8 cellular contexts compared by ENCODE assay signal in the genomic region with DNA sequence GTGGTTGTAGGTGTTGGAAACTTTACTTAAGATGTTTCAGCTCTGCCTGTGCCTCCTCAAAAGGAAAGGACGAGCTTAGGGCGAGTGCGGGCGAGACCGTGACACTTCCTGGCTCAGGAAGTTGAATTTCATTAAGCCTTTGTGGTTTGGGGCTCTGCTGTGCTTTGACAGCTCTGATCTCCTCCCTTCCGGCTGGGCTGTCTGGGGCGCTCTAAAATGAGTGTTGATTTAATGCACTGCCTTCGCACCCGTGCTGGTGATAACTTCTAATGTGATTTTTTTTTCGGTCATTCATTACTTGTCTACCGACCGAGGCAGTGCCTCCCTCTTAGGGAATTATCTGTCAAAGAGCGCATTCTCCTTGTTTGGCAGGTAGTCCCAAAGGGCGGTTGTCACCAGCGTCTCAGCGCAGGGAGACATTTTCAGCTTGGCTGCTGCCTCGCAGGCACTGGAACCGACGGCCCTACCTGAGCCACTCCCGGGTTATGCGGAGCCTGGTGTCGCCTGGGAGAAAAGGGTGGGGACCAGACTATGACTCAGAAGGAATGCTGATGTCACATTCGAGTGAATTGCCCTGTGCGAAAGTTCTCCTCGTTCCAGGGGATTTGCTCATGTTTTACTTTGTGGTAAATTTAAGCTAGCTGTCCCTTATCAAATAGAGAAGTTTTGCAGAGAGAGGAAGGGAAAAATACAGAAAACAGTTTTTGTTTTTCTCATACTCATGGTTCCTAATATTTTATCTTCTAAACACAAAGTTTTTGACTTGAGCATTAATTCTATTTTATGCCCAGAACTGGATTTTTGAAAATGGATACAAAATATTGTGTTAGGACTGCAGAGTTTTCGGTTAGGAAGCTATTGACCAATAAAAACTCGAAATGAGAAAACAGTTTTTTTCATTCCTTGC. TPM values are rescaled to one million over a fixed set of nuclear protein-coding genes. Genes with fewer than 3 reads are reported as not detected.
A peak's percentile ranks its signal among the peaks of the same experiment; 100 is the strongest.
DNase-seq lines count a peak whose midpoint lies in the region; ATAC-seq and TF ChIP-seq lines count a peak whose summit lies in the region.

No MANE protein-coding gene starts in this region.

- no peaks in the 10 kb centered on the region for H3K27me3 ChIP-seq in lower lobe of right lung (ENCODE audit: low read depth)

- H3K27ac Mint-ChIP-seq in activated CD4-positive, alpha-beta T cell treated with anti-CD3 and anti-CD28 coated beads for 36 hours: peak overlapping the region; percentile 98
- H3K27ac Mint-ChIP-seq in dendritic cell treated with granulocyte-macrophage colony-stimulating factor and Interleukin-4, amounts not matched to agents 40 ng/mL and 50 ng/mL, for 4 days: peak overlapping the region; percentile 99

- TF ChIP-seq CTCF in lower lobe of right lung (IDR thresholded peaks at IDR 0.05): no peak

- no peaks in the 10 kb centered on the region for H3K27me3 Mint-ChIP-seq in activated CD4-positive, alpha-beta T cell treated with anti-CD3 and anti-CD28 coated beads for 36 hours
- peaks cover 1% of the 10 kb centered on the region for H3K27me3 Mint-ChIP-seq in dendritic cell treated with granulocyte-macrophage colony-stimulating factor and Interleukin-4, amounts not matched to agents 40 ng/mL and 50 ng/mL, for 4 days

- H3K27ac ChIP-seq in lower lobe of right lung: peak overlapping the region; percentile 97

- CTCF ChIA-PET in activated CD4-positive, alpha-beta T cell treated with anti-CD3 and anti-CD28 coated beads for 36 hours (lab: Charles Lee): interaction anchor here (1.3 to 4.0 kb wide), 10 partner anchors 8 to 35 kb away, joined by 3 to 36 read pairs (median 9); no protein-coding TSS in a partner anchor

- ATAC-seq in HG02943 (IDR thresholded peaks at IDR 0.05; ENCODE audit: low read depth, unreplicated experiment) (peak; percentile 80), lower lobe of right lung (peak; percentile 94)
- peak; percentile 80 for ATAC-seq in activated CD4-positive, alpha-beta T cell treated with anti-CD3 and anti-CD28 coated beads for 36 hours

- H3K36me3 ChIP-seq in lower lobe of right lung: no peaks in the 10 kb centered on the region

- peak overlapping the region; percentile 97 for H3K4me3 Mint-ChIP-seq in activated CD4-positive, alpha-beta T cell treated with anti-CD3 and anti-CD28 coated beads for 36 hours
- peak overlapping the region; percentile 100 for H3K4me3 Mint-ChIP-seq in dendritic cell treated with granulocyte-macrophage colony-stimulating factor and Interleukin-4, amounts not matched to agents 40 ng/mL and 50 ng/mL, for 4 days

- H3K4me1 ChIP-seq in lower lobe of right lung: peaks cover 38% of the 10 kb centered on the region

- H3K4me1 Mint-ChIP-seq in activated CD4-positive, alpha-beta T cell treated with anti-CD3 and anti-CD28 coated beads for 36 hours: peaks cover 55% of the 10 kb centered on the region
- peaks cover 37% of the 10 kb centered on the region for H3K4me1 Mint-ChIP-seq in dendritic cell treated with granulocyte-macrophage colony-stimulating factor and Interleukin-4, amounts not matched to agents 40 ng/mL and 50 ng/mL, for 4 days (ENCODE audit: low read depth)

- POLR2A ChIA-PET in activated CD4-positive, alpha-beta T cell treated with anti-CD3 and anti-CD28 coated beads for 36 hours (lab: Charles Lee): interaction anchor here (0.8 to 1.6 kb wide), 5 partner anchors 8 to 575 kb away, joined by 3 to 5 read pairs (median 4); no protein-coding TSS in a partner anchor

- intact Hi-C loops in activated CD4-positive, alpha-beta T cell treated with anti-CD3 and anti-CD28 coated beads for 36 hours (cut with DNase I, micrococcal nuclease): loop anchor here (1.0 to 10.0 kb wide), 11 partner anchors 21 to 1974 kb away; a partner anchor contains a TSS
- intact Hi-C loops in dendritic cell treated with granulocyte-macrophage colony-stimulating factor and Interleukin-4, amounts not matched to agents 40 ng/mL and 50 ng/mL, for 4 days (cut with micrococcal nuclease): no loop called here
- intact Hi-C loops in lower lobe of right lung (cut with DNase I): no loop called here

- H3K4me3 ChIP-seq in lower lobe of right lung: peak overlapping the region; percentile 73

- peaks cover 20% of the 10 kb centered on the region for H3K36me3 Mint-ChIP-seq in activated CD4-positive, alpha-beta T cell treated with anti-CD3 and anti-CD28 coated beads for 36 hours (ENCODE audit: low read depth)
- peaks cover 13% of the 10 kb centered on the region for H3K36me3 Mint-ChIP-seq in dendritic cell treated with granulocyte-macrophage colony-stimulating factor and Interleukin-4, amounts not matched to agents 40 ng/mL and 50 ng/mL, for 4 days (ENCODE audit: low read depth)

- DNase-seq in NCI-H2081 (lab: John Stamatoyannopoulos, UW) (peak; percentile 63 to 75), NCI-H2081 treated with DMSO at 0.1 percent for 48 hours (lab: John Stamatoyannopoulos, UW) (no peak), NCI-H345 (lab: John Stamatoyannopoulos, UW) (peak; percentile 72), lower lobe of right lung (peak; percentile 87)
- peak; percentile 87 for DNase-seq in activated CD4-positive, alpha-beta T cell treated with anti-CD3 and anti-CD28 coated beads for 36 hours
- peak; percentile 54 for DNase-seq in stimulated activated CD8-positive, alpha-beta memory T cell treated with anti-CD3 and anti-CD28 coated beads, Interleukin-12 subunit alpha, Interleukin-12 subunit beta, amount 100 ng/mL, for 4 hours (ENCODE audit: low read depth)

- no peaks in the 10 kb centered on the region for H3K9me3 ChIP-seq in lower lobe of right lung

- H3K9me3 Mint-ChIP-seq in activated CD4-positive, alpha-beta T cell treated with anti-CD3 and anti-CD28 coated beads for 36 hours (ENCODE audit: low read depth): no peaks in the 10 kb centered on the region
- no peaks in the 10 kb centered on the region for H3K9me3 Mint-ChIP-seq in dendritic cell treated with granulocyte-macrophage colony-stimulating factor and Interleukin-4, amounts not matched to agents 40 ng/mL and 50 ng/mL, for 4 days

RNA-seq across cellular contexts. Expression of a gene that starts 0.9 kb away (rescaled TPM):
- total RNA-seq in activated CD4-positive, alpha-beta T cell treated with anti-CD3 and anti-CD28 coated beads for 36 hours: 10 to 100 TPM; 84.8 to 97.5 TPM
- 74.5 TPM for total RNA-seq in lower lobe of right lung

Comparison
In these comparisons a context has a peak if more than half of its experiments do, and no peak if none do; other contexts are left out.
1. intact Hi-C loops: an anchor here in activated CD4-positive, alpha-beta T cell treated with anti-CD3 and anti-CD28 coated beads for 36 hours (1.0 to 10.0 kb wide); none called in dendritic cell treated with granulocyte-macrophage colony-stimulating factor and Interleukin-4, amounts not matched to agents 40 ng/mL and 50 ng/mL, for 4 days and lower lobe of right lung.